1 cellular context compared by ENCODE assay signal in the genomic region with DNA sequence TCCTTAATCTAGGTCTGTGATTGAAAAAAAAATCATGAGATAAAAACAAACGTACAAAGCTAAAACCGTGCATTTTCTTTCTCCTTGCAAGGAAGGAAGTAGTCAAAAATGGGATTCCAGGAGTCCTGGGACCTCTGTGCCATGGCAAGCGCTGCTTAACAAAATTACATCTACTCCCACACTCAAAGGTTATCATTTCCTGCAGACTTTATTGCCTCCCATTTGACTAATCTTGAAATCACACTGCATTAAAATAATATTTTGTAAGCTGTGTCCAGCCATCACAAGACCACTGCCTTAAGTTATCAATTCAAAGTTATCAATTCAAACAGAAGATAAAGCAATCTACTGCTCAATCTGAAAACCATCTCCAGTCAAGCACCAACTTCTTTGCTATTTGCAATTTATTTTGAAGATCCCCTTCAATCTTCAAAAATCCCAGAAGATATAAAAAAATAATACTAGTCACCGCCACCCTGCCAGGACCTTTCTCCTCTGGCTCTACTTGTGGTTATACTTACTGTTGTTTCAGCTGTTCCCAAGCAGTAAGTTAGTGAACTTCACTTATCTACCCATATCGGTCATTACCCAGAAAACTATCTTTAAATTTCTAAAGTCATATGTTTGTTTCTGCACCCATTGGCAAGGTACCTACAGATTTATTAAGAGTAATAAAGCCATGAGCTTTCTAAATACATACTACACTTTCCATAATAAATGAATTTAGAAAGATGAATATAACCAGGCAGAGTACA.
TF ChIP-seq lines count a peak whose summit lies in the region.

No MANE protein-coding gene starts in this region.

TF ChIP-seq in HEK293, 187 proteins besides CTCF, POLR2A, EP300 and RAD21:
- TF ChIP-seq ZNF311 (tag by site-specific recombination; IDR thresholded peaks at IDR 0.05; ENCODE audit: borderline replicate concordance) (no peak), ZNF184 (tag by site-specific recombination; IDR thresholded peaks at IDR 0.05) (0 out of 2 replicates have a peak, but pooled peaks have one; percentile 29)
